ENCODE assay signal across 1 cellular context in genomic region chr5:157121709-157122108, GRCh38.
TF ChIP-seq lines count a peak whose summit lies in the region.

No MANE protein-coding gene starts in this region.

TF ChIP-seq in GM12878, 131 proteins besides CTCF, POLR2A, EP300 and RAD21:
- TF ChIP-seq NBN (IDR thresholded peaks at IDR 0.05): 0 out of 2 replicates have a peak, but pooled peaks have one; percentile 35
- TF ChIP-seq, protein P1, sequence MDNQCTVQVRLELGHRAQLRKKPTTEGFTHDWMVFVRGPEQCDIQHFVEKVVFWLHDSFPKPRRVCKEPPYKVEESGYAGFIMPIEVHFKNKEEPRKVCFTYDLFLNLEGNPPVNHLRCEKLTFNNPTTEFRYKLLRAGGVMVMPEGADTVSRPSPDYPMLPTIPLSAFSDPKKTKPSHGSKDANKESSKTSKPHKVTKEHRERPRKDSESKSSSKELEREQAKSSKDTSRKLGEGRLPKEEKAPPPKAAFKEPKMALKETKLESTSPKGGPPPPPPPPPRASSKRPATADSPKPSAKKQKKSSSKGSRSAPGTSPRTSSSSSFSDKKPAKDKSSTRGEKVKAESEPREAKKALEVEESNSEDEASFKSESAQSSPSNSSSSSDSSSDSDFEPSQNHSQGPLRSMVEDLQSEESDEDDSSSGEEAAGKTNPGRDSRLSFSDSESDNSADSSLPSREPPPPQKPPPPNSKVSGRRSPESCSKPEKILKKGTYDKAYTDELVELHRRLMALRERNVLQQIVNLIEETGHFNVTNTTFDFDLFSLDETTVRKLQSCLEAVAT (IDR thresholded peaks at IDR 0.05): no peak
- no peak for TF ChIP-seq PAX8 (IDR thresholded peaks at IDR 0.05)
- no peak for TF ChIP-seq ESRRA (IDR thresholded peaks at IDR 0.05; ENCODE audit: low read length)
- TF ChIP-seq NKRF (conservative IDR thresholded peaks at IDR 0.05): no peak
